ENCODE assay signal across 16 cellular contexts in the genomic region with DNA sequence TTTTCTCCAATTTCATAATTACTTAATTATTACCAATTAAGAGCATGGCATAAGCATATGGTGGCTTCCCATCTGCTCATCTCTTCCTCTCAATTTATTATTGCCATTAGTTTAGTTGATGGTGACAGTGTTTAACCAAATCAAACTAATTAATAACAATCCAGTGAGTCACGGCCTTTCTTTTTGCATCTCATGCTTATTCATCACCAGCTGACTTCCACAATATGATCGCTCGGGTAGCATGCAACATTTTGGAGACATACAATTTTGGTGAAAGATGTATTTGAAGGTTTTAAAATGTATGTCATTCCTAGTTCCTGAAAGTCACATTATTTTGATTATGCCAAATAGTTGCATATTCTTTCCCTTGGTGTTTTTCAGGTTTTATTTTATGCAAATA.
DNase-seq lines count a peak whose midpoint lies in the region; ATAC-seq, FAIRE-seq and TF ChIP-seq lines count a peak whose summit lies in the region.
"Had no signal": no experiment of that assay in that cellular context is flagged by ENCODE, and none has a peak within 500 bp of the region (broad histone marks: within the 10 kb centered on the region; RNA-seq: fewer than 3 reads in every experiment).

No MANE protein-coding gene starts in this region.

- H3K4me1 Mint-ChIP-seq in astrocyte (ENCODE audit: low read depth, unreplicated experiment) = no peaks in the 10 kb centered on the region
- H3K4me1 Mint-ChIP-seq: CD8-positive, alpha-beta memory T cell; IgD-negative memory B cell had no signal

- ATAC-seq in HG03521 (IDR thresholded peaks at IDR 0.05; ENCODE audit: unreplicated experiment) = no peak
- ATAC-seq: HCT116 had no signal

- H3K4me1 ChIP-seq in GM23248 (ENCODE audit: insufficient read depth) (no peaks in the 10 kb centered on the region), astrocyte (ENCODE audit: insufficient read depth, low read length) (no peaks in the 10 kb centered on the region), breast epithelium (no peaks in the 10 kb centered on the region)
- H3K4me1 ChIP-seq: BLaER1, Caco-2 had no signal

- peaks cover 4% of the 10 kb centered on the region for H3K9me3 Mint-ChIP-seq in astrocyte (ENCODE audit: unreplicated experiment)
- H3K9me3 Mint-ChIP-seq: IgD-negative memory B cell had no signal

- 29 to 34% methylated on average over 3 of the region's 3 CpGs for WGBS in GM23248 (ENCODE audit: low coverage in 1 of 2, low lambda C conversion rate in 2 of 2, missing lambda C conversion rate in 2 of 2), 2 experiments

- no peaks in the 10 kb centered on the region for H3K36me3 ChIP-seq in GM23248 (ENCODE audit: low read depth)
- no peaks in the 10 kb centered on the region for H3K36me3 ChIP-seq in astrocyte (ENCODE audit: insufficient read depth, low read length)
- H3K36me3 ChIP-seq in breast epithelium = no peaks in the 10 kb centered on the region
- H3K36me3 ChIP-seq: BLaER1 had no signal

- FAIRE-seq in astrocyte (lab: Jason Lieb, UNC) (no peak), urothelium cell line (lab: Jason Lieb, UNC) (no peak)
- FAIRE-seq: GM12891 had no signal

- in situ Hi-C loops in GM23248 (cut with MboI) = no loop called here

- H3K4me2 ChIP-seq in GM23248 (ENCODE audit: unreplicated experiment) (no peak overlapping the region), astrocyte (ENCODE audit: low read length) (no peak overlapping the region)
- H3K4me2 ChIP-seq: BLaER1 had no signal

- no peak for TF ChIP-seq POLR2A in breast epithelium (IDR thresholded peaks at IDR 0.05)

- intact Hi-C loops in breast epithelium (cut with DNase I; ENCODE audit: low total_unique reads) = no loop called here

- DNase-seq in Ammon's horn (ENCODE audit: low spot score) = peak; percentile 24
- DNase-seq in GM23248 = peak; percentile 61
- peak; percentile 2 for DNase-seq in NCI-H1694 (lab: John Stamatoyannopoulos, UW)
- DNase-seq in astrocyte (ENCODE audit: low read depth) = peak; percentile 0
- DNase-seq in urothelium cell line (ENCODE audit: low spot score) = no peak
- DNase-seq in breast epithelium (ENCODE audit: low spot score in 2 of 2) = no peak
- DNase-seq in DMS 273 treated with DMSO at 0.1 percent for 48 hours (lab: John Stamatoyannopoulos, UW) = no peak
- DNase-seq: Caco-2; CD8-positive, alpha-beta memory T cell; DMS53 had no signal

- H3K27ac ChIP-seq in GM23248 (no peak overlapping the region), astrocyte (ENCODE audit: low read depth, low read length) (no peak overlapping the region), breast epithelium (no peak overlapping the region)
- H3K27ac ChIP-seq: 22Rv1, BLaER1 had no signal

- no peak overlapping the region for H3K27ac Mint-ChIP-seq in astrocyte (ENCODE audit: unreplicated experiment)
- H3K27ac Mint-ChIP-seq: CD8-positive, alpha-beta memory T cell; IgD-negative memory B cell had no signal

- no peak overlapping the region for H3K4me3 ChIP-seq in GM23248
- H3K4me3 ChIP-seq in astrocyte (ENCODE audit: insufficient read depth, low read depth, low read length) = no peak overlapping the region
- no peak overlapping the region for H3K4me3 ChIP-seq in breast epithelium
- H3K4me3 ChIP-seq: BLaER1 had no signal

- H3F3A ChIP-seq in GM23248 (ENCODE audit: insufficient read depth) = no peaks in the 10 kb centered on the region

- no peaks in the 10 kb centered on the region for H3K9me3 ChIP-seq in GM23248 (ENCODE audit: low read depth)
- H3K9me3 ChIP-seq in astrocyte (ENCODE audit: insufficient read depth, low read depth, low read length) = no peaks in the 10 kb centered on the region
- peaks cover 3 to 11% of the 10 kb centered on the region in 2 donors for H3K9me3 ChIP-seq in breast epithelium
- H3K9me3 ChIP-seq: Caco-2 had no signal

- no peaks in the 10 kb centered on the region for H3K27me3 Mint-ChIP-seq in astrocyte (ENCODE audit: low read depth, unreplicated experiment)
- H3K27me3 Mint-ChIP-seq: CD8-positive, alpha-beta memory T cell had no signal

- H2AFZ ChIP-seq in GM23248 (no peak overlapping the region), astrocyte (ENCODE audit: low read depth, low read length) (no peak overlapping the region)

- H3K9ac ChIP-seq in GM23248 (no peak overlapping the region), astrocyte (ENCODE audit: low read length) (no peak overlapping the region)
- H3K9ac ChIP-seq: BLaER1 had no signal

- H3K27me3 ChIP-seq in GM23248 (replicated peaks; ENCODE audit: insufficient read depth) (no peaks in the 10 kb centered on the region), astrocyte (ENCODE audit: insufficient read depth, low read length) (no peaks in the 10 kb centered on the region), breast epithelium (no peaks in the 10 kb centered on the region)
- H3K27me3 ChIP-seq: BLaER1 had no signal

- no peak overlapping the region for H3K4me3 Mint-ChIP-seq in astrocyte (ENCODE audit: unreplicated experiment)
- H3K4me3 Mint-ChIP-seq: CD8-positive, alpha-beta memory T cell; IgD-negative memory B cell had no signal

- H3K36me3 Mint-ChIP-seq in astrocyte (ENCODE audit: low read depth, unreplicated experiment) = no peaks in the 10 kb centered on the region
- H3K36me3 Mint-ChIP-seq: CD8-positive, alpha-beta memory T cell; IgD-negative memory B cell had no signal

- no peaks in the 10 kb centered on the region for H3K9me2 ChIP-seq in GM23248 (ENCODE audit: insufficient read depth)

- H3K79me2 ChIP-seq in GM23248 (ENCODE audit: insufficient read depth) = no peaks in the 10 kb centered on the region
- no peaks in the 10 kb centered on the region for H3K79me2 ChIP-seq in astrocyte (ENCODE audit: insufficient read depth, low read length)

- no peak for TF ChIP-seq CTCF in astrocyte (IDR thresholded peaks at IDR 0.05; ENCODE audit: insufficient read depth, low read depth, low read length)
- TF ChIP-seq CTCF in breast epithelium (IDR thresholded peaks at IDR 0.05) = no peak

- H4K20me1 ChIP-seq in GM23248 (ENCODE audit: insufficient read depth) (no peaks in the 10 kb centered on the region), astrocyte (ENCODE audit: insufficient read depth, low read length) (no peaks in the 10 kb centered on the region)
- H4K20me1 ChIP-seq: BLaER1 had no signal

Comparison
In these comparisons a context has a peak if more than half of its experiments do, and no peak if none do; other contexts are left out.
1. DNase-seq: peak in Ammon's horn (single experiment), GM23248 (single experiment), NCI-H1694 (single experiment) and astrocyte (single experiment); none in urothelium cell line (single experiment), breast epithelium (0 of 2) and DMS 273 treated with DMSO at 0.1 percent for 48 hours (single experiment).